13 cellular contexts compared by ENCODE assay signal in genomic region chr10:47309403-47310089, GRCh38. TPM values are rescaled to one million over a fixed set of nuclear protein-coding genes. Genes with fewer than 3 reads are reported as not detected.
DNase-seq lines count a peak whose midpoint lies in the region; ATAC-seq and TF ChIP-seq lines count a peak whose summit lies in the region.
"Had no signal": no experiment of that assay in that cellular context is flagged by ENCODE, and none has a peak within 500 bp of the region (broad histone marks: within the 10 kb centered on the region; RNA-seq: fewer than 3 reads in every experiment).

No MANE protein-coding gene starts in this region.

- DNase-seq in DMS 273 (lab: John Stamatoyannopoulos, UW; ENCODE audit: unreplicated experiment) (peak; percentile 18), DMS 273 treated with DMSO at 0.1 percent for 48 hours (lab: John Stamatoyannopoulos, UW) (no peak), H7 (peak; percentile 86), astrocyte of the cerebellum (ENCODE audit: low read depth) (no peak), RKO (ENCODE audit: low spot score) (no peak), CD1c-positive myeloid dendritic cell (ENCODE audit: extremely low spot score) (no peak)
- DNase-seq in naive thymus-derived CD4-positive, alpha-beta T cell, result no peak
- DNase-seq: 8988T, activated B cell treated with CpG ODN at 0.5 μM for 24 hours, HCEC 1CT, NCI-H774 had no signal

- H3K36me3 ChIP-seq in H7 (replicated peaks; ENCODE audit: control insufficient read depth, insufficient read depth, low read length), result no peaks in the 10 kb centered on the region
- H3K36me3 ChIP-seq in naive thymus-derived CD4-positive, alpha-beta T cell (ENCODE audit: control insufficient read depth in 2 of 3, insufficient read depth in 3 of 3, low read length in 3 of 3), result no peaks in the 10 kb centered on the region

- H3K27ac Mint-ChIP-seq in naive thymus-derived CD4-positive, alpha-beta T cell, result peak overlapping the region in 7 of 9 donors; percentile 14 to 67 (median 38)
- H3K27ac Mint-ChIP-seq: activated B cell treated with CpG ODN at 0.5 μM for 24 hours had no signal

- in situ Hi-C loops in astrocyte of the cerebellum (cut with HindIII; ENCODE audit: low sequenced_read_pairs), result no loop called here

- CTCF ChIA-PET in naive thymus-derived CD4-positive, alpha-beta T cell (lab: Charles Lee), result interaction anchor here (0.6 to 2.4 kb wide), 5 partner anchors 9 to 285 kb away, joined by 3 to 8 read pairs (median 3); partner anchors contain the start of gene GDF10

- no peak for ATAC-seq in naive thymus-derived CD4-positive, alpha-beta T cell
- ATAC-seq in GM21390 (IDR thresholded peaks at IDR 0.05; ENCODE audit: unreplicated experiment), result no peak

- peaks cover 14 to 31% of the 10 kb centered on the region in 2 donors for H3K4me1 ChIP-seq in naive thymus-derived CD4-positive, alpha-beta T cell (ENCODE audit: control insufficient read depth in 2 of 2, insufficient read depth in 2 of 2, low read length in 2 of 2)

- POLR2A ChIA-PET in naive thymus-derived CD4-positive, alpha-beta T cell (lab: Charles Lee), result interaction anchor here (3.3 kb wide), 1 partner anchor 261 kb away, joined by 31 read pairs; no protein-coding TSS in a partner anchor

- H3K27ac ChIP-seq in naive thymus-derived CD4-positive, alpha-beta T cell (ENCODE audit: low read depth, low read length), result no peak overlapping the region

- no peaks in the 10 kb centered on the region for H3K36me3 Mint-ChIP-seq in naive thymus-derived CD4-positive, alpha-beta T cell

- H3K27me3 ChIP-seq in H7 (ENCODE audit: control insufficient read depth, insufficient read depth, low read length), result peaks cover 1% of the 10 kb centered on the region; the same call in 1 of the 2 replicates
- no peaks in the 10 kb centered on the region for H3K27me3 ChIP-seq in naive thymus-derived CD4-positive, alpha-beta T cell (ENCODE audit: control insufficient read depth in 2 of 2, insufficient read depth in 2 of 2, low read length in 2 of 2)

- no peaks in the 10 kb centered on the region for H3K9me3 Mint-ChIP-seq in naive thymus-derived CD4-positive, alpha-beta T cell
- H3K9me3 Mint-ChIP-seq: activated B cell treated with CpG ODN at 0.5 μM for 24 hours had no signal

- no peaks in the 10 kb centered on the region for H3K9me3 ChIP-seq in naive thymus-derived CD4-positive, alpha-beta T cell (ENCODE audit: control insufficient read depth in 2 of 3, low read length in 3 of 3)

- H3K4me1 Mint-ChIP-seq in naive thymus-derived CD4-positive, alpha-beta T cell, result peaks cover 17 to 65% (median 48%) of the 10 kb centered on the region in 7 donors
- H3K4me1 Mint-ChIP-seq: activated B cell treated with CpG ODN at 0.5 μM for 24 hours had no signal

- peaks cover 0 to 2% (median 0%) of the 10 kb centered on the region in 5 donors for H3K27me3 Mint-ChIP-seq in naive thymus-derived CD4-positive, alpha-beta T cell
- H3K27me3 Mint-ChIP-seq: activated B cell treated with CpG ODN at 0.5 μM for 24 hours had no signal

- peak; percentile 55 for TF ChIP-seq CTCF in astrocyte of the cerebellum (IDR thresholded peaks at IDR 0.05; ENCODE audit: low read depth, low read length, missing control alignments)

- H3K4me3 Mint-ChIP-seq in naive thymus-derived CD4-positive, alpha-beta T cell, result peak overlapping the region in 2 of 10 donors; percentile 14 to 37
- H3K4me3 Mint-ChIP-seq: activated B cell treated with CpG ODN at 0.5 μM for 24 hours had no signal

- no peak overlapping the region for H3K4me3 ChIP-seq in H7 (ENCODE audit: insufficient read depth, low read depth, low read length)
- H3K4me3 ChIP-seq in astrocyte of the cerebellum (ENCODE audit: low read depth, low read length), result no peak overlapping the region
- H3K4me3 ChIP-seq in naive thymus-derived CD4-positive, alpha-beta T cell (ENCODE audit: low read length), result no peak overlapping the region

- intact Hi-C loops in naive thymus-derived CD4-positive, alpha-beta T cell (cut with micrococcal nuclease), result loop anchor here in 1 of 2 donors (5.0 kb wide), 1 partner anchor 127 kb away; no protein-coding TSS in a partner anchor

RNA-seq across cellular contexts. Expression of gene GDF10, which starts 9.5 kb away (rescaled TPM):
- total RNA-seq in H7 (2014; rRNA removed; shearing (Covaris generic)), result not detected in 2 replicates
- total RNA-seq in naive thymus-derived CD4-positive, alpha-beta T cell, result 1 to 10 TPM in 2 of 5 experiments, under 1 TPM in 2, not detected in 1; 0.16 to 1.6 (median 0.80) TPM
- polyA plus RNA-seq in naive thymus-derived CD4-positive, alpha-beta T cell, result under 1 TPM; 0.69 to 0.82 TPM
- total RNA-seq: activated B cell treated with CpG ODN at 0.5 μM for 24 hours, HT-29 had no signal

RNA-seq across cellular contexts. Expression of gene GDF2, which starts 12.7 kb away (rescaled TPM):
- total RNA-seq in H7 (2014; rRNA removed; shearing (Covaris generic)), result not detected in 2 replicates
- not detected for total RNA-seq in naive thymus-derived CD4-positive, alpha-beta T cell
- polyA plus RNA-seq in naive thymus-derived CD4-positive, alpha-beta T cell, result not detected
- total RNA-seq: activated B cell treated with CpG ODN at 0.5 μM for 24 hours, HT-29 had no signal

RNA-seq across cellular contexts. Expression of gene RBP3, which starts 38.6 kb away (rescaled TPM):
- total RNA-seq in H7 (2014; rRNA removed; shearing (Covaris generic)), result not detected in 2 replicates
- not detected for total RNA-seq in naive thymus-derived CD4-positive, alpha-beta T cell
- not detected for polyA plus RNA-seq in naive thymus-derived CD4-positive, alpha-beta T cell
- total RNA-seq: activated B cell treated with CpG ODN at 0.5 μM for 24 hours had no signal

Comparison
In these comparisons a context has a peak if more than half of its experiments do, and no peak if none do; other contexts are left out.
1. DNase-seq: peak in DMS 273 (single experiment) and H7 (single experiment); none in DMS 273 treated with DMSO at 0.1 percent for 48 hours (single experiment), astrocyte of the cerebellum (single experiment), naive thymus-derived CD4-positive, alpha-beta T cell (0 of 9), RKO (single experiment) and CD1c-positive myeloid dendritic cell (single experiment).